8 cellular contexts compared by ENCODE assay signal in the genomic region with DNA sequence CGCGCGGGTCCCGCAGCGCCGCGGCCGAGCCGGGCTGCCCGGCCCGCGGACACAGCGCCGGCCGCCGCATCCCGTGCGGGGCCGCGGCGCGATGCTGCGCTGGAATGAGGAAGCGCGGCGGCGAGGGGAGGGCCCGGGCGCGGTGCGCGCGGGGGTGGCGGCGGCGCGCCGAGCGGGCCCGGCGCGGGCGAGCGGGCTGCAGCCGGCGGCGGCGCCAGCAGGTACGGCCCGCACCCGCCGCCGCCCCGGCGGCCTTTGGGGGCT. TPM values are rescaled to one million over a fixed set of nuclear protein-coding genes. Genes with fewer than 3 reads are reported as not detected.
A peak's percentile ranks its signal among the peaks of the same experiment; 100 is the strongest.
DNase-seq lines count a peak whose midpoint lies in the region; ATAC-seq lines count a peak whose summit lies in the region.

No MANE protein-coding gene starts in this region.

- H3K36me3 Mint-ChIP-seq in activated CD4-positive, alpha-beta T cell treated with anti-CD3 and anti-CD28 coated beads for 36 hours (ENCODE audit: low read depth), result peaks cover 40% of the 10 kb centered on the region
- H3K36me3 Mint-ChIP-seq in activated T-helper 17 cell treated with anti-CD3 and anti-CD28 coated beads, Interleukin-2, amount 50 U/mL, for 72 hours (ENCODE audit: low read depth), result no peaks in the 10 kb centered on the region
- H3K36me3 Mint-ChIP-seq in memory B cell, result peaks cover 10% of the 10 kb centered on the region

- H3K27ac Mint-ChIP-seq in activated CD4-positive, alpha-beta T cell treated with anti-CD3 and anti-CD28 coated beads for 36 hours, result no peak overlapping the region
- H3K27ac Mint-ChIP-seq in activated T-helper 17 cell treated with anti-CD3 and anti-CD28 coated beads, Interleukin-2, amount 50 U/mL, for 72 hours, result no peak overlapping the region
- no peak overlapping the region for H3K27ac Mint-ChIP-seq in memory B cell

- no peak for DNase-seq in activated CD4-positive, alpha-beta T cell treated with anti-CD3 and anti-CD28 coated beads for 36 hours
- no peak for DNase-seq in activated CD4-positive, alpha-beta T cell treated with anti-CD3 and anti-CD28 coated beads for 4 hours
- DNase-seq in memory B cell (ENCODE audit: low spot score in 2 of 2) (no peak), SW 1271 (lab: John Stamatoyannopoulos, UW) (no peak), NCI-H146 treated with DMSO at 0.1 percent for 48 hours (lab: John Stamatoyannopoulos, UW; ENCODE audit: unreplicated experiment) (no peak), superior temporal gyrus (ENCODE audit: extremely low spot score) (no peak)

- H3K4me3 Mint-ChIP-seq in activated CD4-positive, alpha-beta T cell treated with anti-CD3 and anti-CD28 coated beads for 36 hours, result no peak overlapping the region
- no peak overlapping the region for H3K4me3 Mint-ChIP-seq in activated T-helper 17 cell treated with anti-CD3 and anti-CD28 coated beads, Interleukin-2, amount 50 U/mL, for 72 hours
- H3K4me3 Mint-ChIP-seq in memory B cell, result peak overlapping the region; percentile 100

- POLR2A ChIA-PET in activated CD4-positive, alpha-beta T cell treated with anti-CD3 and anti-CD28 coated beads for 36 hours (lab: Charles Lee), result no interaction called here

- H3K27me3 Mint-ChIP-seq in activated CD4-positive, alpha-beta T cell treated with anti-CD3 and anti-CD28 coated beads for 36 hours, result no peaks in the 10 kb centered on the region
- no peaks in the 10 kb centered on the region for H3K27me3 Mint-ChIP-seq in activated T-helper 17 cell treated with anti-CD3 and anti-CD28 coated beads, Interleukin-2, amount 50 U/mL, for 72 hours
- no peaks in the 10 kb centered on the region for H3K27me3 Mint-ChIP-seq in memory B cell

- CTCF ChIA-PET in activated CD4-positive, alpha-beta T cell treated with anti-CD3 and anti-CD28 coated beads for 36 hours (lab: Charles Lee), result no interaction called here

- no peaks in the 10 kb centered on the region for H3K9me3 Mint-ChIP-seq in activated CD4-positive, alpha-beta T cell treated with anti-CD3 and anti-CD28 coated beads for 36 hours (ENCODE audit: low read depth)
- H3K9me3 Mint-ChIP-seq in activated T-helper 17 cell treated with anti-CD3 and anti-CD28 coated beads, Interleukin-2, amount 50 U/mL, for 72 hours, result no peaks in the 10 kb centered on the region
- no peaks in the 10 kb centered on the region for H3K9me3 Mint-ChIP-seq in memory B cell

- H3K4me1 Mint-ChIP-seq in activated CD4-positive, alpha-beta T cell treated with anti-CD3 and anti-CD28 coated beads for 36 hours, result peaks cover 42% of the 10 kb centered on the region
- peaks cover 10% of the 10 kb centered on the region for H3K4me1 Mint-ChIP-seq in activated T-helper 17 cell treated with anti-CD3 and anti-CD28 coated beads, Interleukin-2, amount 50 U/mL, for 72 hours
- H3K4me1 Mint-ChIP-seq in memory B cell, result peaks cover 18% of the 10 kb centered on the region

- peak; percentile 13 for ATAC-seq in activated CD4-positive, alpha-beta T cell treated with anti-CD3 and anti-CD28 coated beads for 36 hours
- ATAC-seq in HG02981 (IDR thresholded peaks at IDR 0.05; ENCODE audit: unreplicated experiment) (peak; percentile 25), memory B cell (ENCODE audit: low read depth) (peak; percentile 48)
- peak; percentile 32 for ATAC-seq in activated T-helper 17 cell treated with anti-CD3 and anti-CD28 coated beads, Interleukin-2, amount 50 U/mL, for 72 hours (replicated peaks)

- intact Hi-C loops in activated CD4-positive, alpha-beta T cell treated with anti-CD3 and anti-CD28 coated beads for 36 hours (cut with DNase I, micrococcal nuclease), result loop anchor here (1.0 to 2.0 kb wide), 4 partner anchors 37 to 162 kb away; no protein-coding TSS in a partner anchor

RNA-seq across cellular contexts. Expression of a gene that starts 0.7 kb away (rescaled TPM):
- 100 to 1,000 TPM; 245 to 260 TPM for total RNA-seq in activated CD4-positive, alpha-beta T cell treated with anti-CD3 and anti-CD28 coated beads for 36 hours
- total RNA-seq in activated T-helper 17 cell treated with anti-CD3 and anti-CD28 coated beads, Interleukin-2, amount 50 U/mL, for 72 hours, result 100 to 1,000 TPM; 253 to 343 TPM
